In genomic region chr22:40463017-40463631, GRCh38 we compare ENCODE assay signal across 8 cellular contexts.
A peak's percentile ranks its signal among the peaks of the same experiment; 100 is the strongest.
DNase-seq lines count a peak whose midpoint lies in the region; ATAC-seq, FAIRE-seq and TF ChIP-seq lines count a peak whose summit lies in the region.

No MANE protein-coding gene starts in this region.

- peak overlapping the region; percentile 59 for H3K9ac ChIP-seq in OCI-LY3 (ENCODE audit: low read length)
- no peak overlapping the region for H3K9ac ChIP-seq in skeletal muscle tissue (ENCODE audit: low read depth in 1 of 3, low read length in 3 of 3)

- in situ Hi-C loops in GM18951 (cut with MboI; ENCODE audit: low sequenced_read_pairs, unreplicated experiment), result no loop called here

- H4K20me1 ChIP-seq in OCI-LY3 (ENCODE audit: insufficient read depth, low read length), result peaks cover 1% of the 10 kb centered on the region; the same call in 1 of the 2 replicates

- FAIRE-seq in RCC 7860 (lab: Jason Lieb, UNC), result no peak

- TF ChIP-seq POLR2A in GM18951 (IDR thresholded peaks at IDR 0.05; ENCODE audit: extremely low read depth, insufficient read depth, insufficient read length) (peak; percentile 52), thyroid gland (IDR thresholded peaks at IDR 0.05) (no peak)

- DNase-seq in activated naive CD4-positive, alpha-beta T cell treated with Interleukin-2 at 50 U/mL for 16 hours, result peak; percentile 48
- DNase-seq in RCC 7860 (ENCODE audit: low spot score) (no peak), NCI-H1930 (lab: John Stamatoyannopoulos, UW) (no peak), thyroid gland (no peak)

- no peak for ATAC-seq in GM21723 (IDR thresholded peaks at IDR 0.05; ENCODE audit: unreplicated experiment)

- WGBS in thyroid gland, 2 donors, result 83 to 89% methylated on average over 13 of the region's 13 CpGs

- peaks cover 13% of the 10 kb centered on the region for H3K79me2 ChIP-seq in OCI-LY3 (ENCODE audit: low read length)

- H3K4me3 ChIP-seq in OCI-LY3 (ENCODE audit: low read length) (peak overlapping the region; percentile 76), skeletal muscle tissue (ENCODE audit: low read length in 3 of 3) (peak overlapping the region in 2 of 3 donors; percentile 16 to 28), thyroid gland (replicated peaks in 1 of 3) (no peak overlapping the region)

- intact Hi-C loops in thyroid gland (cut with DNase I), result no loop called here

- H3K36me3 ChIP-seq in OCI-LY3 (replicated peaks; ENCODE audit: low read depth, low read length) (peaks cover 10% of the 10 kb centered on the region), skeletal muscle tissue (ENCODE audit: control insufficient read depth in 3 of 3, insufficient read depth in 3 of 3, low read length in 3 of 3) (peaks cover 0 to 16% (median 0%) of the 10 kb centered on the region in 3 donors), thyroid gland (no peaks in the 10 kb centered on the region)

- peak overlapping the region; percentile 41 for H3K27ac ChIP-seq in OCI-LY3 (ENCODE audit: low read length)
- H3K27ac ChIP-seq in skeletal muscle tissue (ENCODE audit: low read depth, low read length), result no peak overlapping the region
- no peak overlapping the region for H3K27ac ChIP-seq in thyroid gland

- H3K9me3 ChIP-seq in OCI-LY3 (ENCODE audit: insufficient read depth, low read length), result no peaks in the 10 kb centered on the region
- H3K9me3 ChIP-seq in skeletal muscle tissue (ENCODE audit: control insufficient read depth in 3 of 3, low read length in 3 of 3), result no peaks in the 10 kb centered on the region
- no peaks in the 10 kb centered on the region for H3K9me3 ChIP-seq in thyroid gland

- H3K4me1 ChIP-seq in OCI-LY3 (ENCODE audit: low read length) (peaks cover 20% of the 10 kb centered on the region), skeletal muscle tissue (ENCODE audit: control insufficient read depth in 3 of 3, insufficient read depth in 3 of 3, low read length in 3 of 3) (peaks cover 0 to 17% (median 4%) of the 10 kb centered on the region in 3 donors), thyroid gland (peaks cover 0 to 8% of the 10 kb centered on the region in 2 donors)

- H3K4me2 ChIP-seq in OCI-LY3 (ENCODE audit: low read length), result peak overlapping the region; percentile 92

- peak overlapping the region; percentile 76 for H2AFZ ChIP-seq in OCI-LY3 (ENCODE audit: low read depth, low read length)

- H3K27me3 ChIP-seq in OCI-LY3 (ENCODE audit: low read depth, low read length), result no peaks in the 10 kb centered on the region
- no peaks in the 10 kb centered on the region for H3K27me3 ChIP-seq in skeletal muscle tissue (ENCODE audit: control insufficient read depth in 3 of 3, insufficient read depth in 3 of 3, low read length in 3 of 3)
- H3K27me3 ChIP-seq in thyroid gland, result no peaks in the 10 kb centered on the region

- TF ChIP-seq CTCF in OCI-LY3 (IDR thresholded peaks at IDR 0.05; ENCODE audit: low read depth, low read length) (no peak), thyroid gland (IDR thresholded peaks at IDR 0.05) (no peak)

Comparison
In these comparisons a context has a peak if more than half of its experiments do, and no peak if none do; other contexts are left out.
1. H3K4me3 ChIP-seq: peak in OCI-LY3 (single experiment) and skeletal muscle tissue (2 of 3); none in thyroid gland (0 of 3).